ENCODE assay signal across 23 cellular contexts in genomic region chr13:80680786-80681366, GRCh38.
"Had no signal": no experiment of that assay in that cellular context is flagged by ENCODE, and none has a peak within 500 bp of the region (broad histone marks: within the 10 kb centered on the region; RNA-seq: fewer than 3 reads in every experiment).

No MANE protein-coding gene starts in this region.

- DNase-seq: colonic mucosa; dermis blood vessel endothelial cell; dorsolateral prefrontal cortex; effector CD4-positive, alpha-beta T cell; effector memory CD4-positive, alpha-beta T cell; foreskin fibroblast; foreskin melanocyte; gastrocnemius medialis; glutamatergic neuron; head of caudate nucleus; heart right ventricle; hippocampal formation; left cardiac atrium; left lung; left ventricle myocardium superior; lower lobe of right lung; mesenchymal stem cell; mucosa of descending colon; naive B cell had no signal

- H3K4me1 ChIP-seq: colonic mucosa, esophagus muscularis mucosa, gastrocnemius medialis, left lung, lower lobe of right lung had no signal

- H3K27ac ChIP-seq: colonic mucosa, dorsolateral prefrontal cortex, esophagus muscularis mucosa, gastrocnemius medialis, heart right ventricle, left lung, lower lobe of right lung had no signal

- H3K4me3 ChIP-seq: colonic mucosa, dorsolateral prefrontal cortex, esophagus muscularis mucosa, gastrocnemius medialis, heart right ventricle, left lung, lower lobe of right lung, mucosa of descending colon had no signal

- ATAC-seq: gastrocnemius medialis, heart right ventricle, left cardiac atrium, left lung, left ventricle myocardium superior, lower lobe of right lung, mucosa of descending colon had no signal

- H3K27me3 ChIP-seq: colonic mucosa, dorsolateral prefrontal cortex, esophagus muscularis mucosa, gastrocnemius medialis, heart right ventricle, left lung had no signal

- H3K36me3 ChIP-seq: colonic mucosa, esophagus muscularis mucosa, gastrocnemius medialis, heart right ventricle, left lung, lower lobe of right lung had no signal

- H3K9me3 ChIP-seq: colonic mucosa, gastrocnemius medialis, mucosa of descending colon had no signal

- FAIRE-seq: endothelial cell of umbilical vein, islet of Langerhans, keratinocyte had no signal
